In the genomic region with DNA sequence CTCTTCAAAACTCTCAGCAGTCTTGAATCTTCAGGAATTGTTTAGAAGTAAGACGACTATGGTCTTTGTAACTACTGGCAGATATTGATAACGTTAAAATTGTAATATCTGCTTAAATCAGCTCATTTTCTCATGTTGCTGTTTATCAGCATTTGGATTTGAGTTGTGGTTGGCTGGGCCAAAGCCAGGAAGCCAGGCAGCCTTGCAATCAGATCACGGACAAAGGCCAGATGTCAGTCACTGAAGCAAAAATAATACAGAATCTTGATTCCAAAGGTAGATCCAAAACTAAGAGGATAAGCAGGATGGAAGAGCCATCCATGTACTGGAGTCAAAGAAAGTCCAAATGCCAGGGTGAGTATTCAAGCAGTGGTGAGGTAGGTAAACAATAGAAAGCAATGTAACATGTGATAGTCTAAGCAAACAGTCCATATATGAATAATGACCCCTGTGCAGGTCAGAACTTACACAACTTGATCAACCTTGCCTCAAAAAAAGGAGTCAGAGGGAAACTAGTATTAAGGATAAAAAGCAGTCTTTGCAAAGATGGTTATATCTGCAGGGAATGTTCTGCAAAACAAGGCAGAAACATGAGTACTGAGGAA, we compare ENCODE assay signal across 30 cellular contexts.
"Had no signal": no experiment of that assay in that cellular context is flagged by ENCODE, and none has a peak within 500 bp of the region (broad histone marks: within the 10 kb centered on the region; RNA-seq: fewer than 3 reads in every experiment).

No MANE protein-coding gene starts in this region.

- H3K4me1 Mint-ChIP-seq: activated CD4-positive, alpha-beta memory T cell treated with anti-CD3 and anti-CD28 coated beads, Interleukin-2, amount 10 ng/mL, durations not matched to agents 7 days and 5 days; activated CD8-positive, alpha-beta memory T cell treated with anti-CD3 and anti-CD28 coated beads, Interleukin-2, amount 10 ng/mL, durations not matched to agents 7 days and 5 days; activated naive CD4-positive, alpha-beta T cell treated with anti-CD3 and anti-CD28 coated beads, Interleukin-2, amount 10 ng/mL, durations not matched to agents 7 days and 5 days; activated naive CD8-positive, alpha-beta T cell treated with anti-CD3 and anti-CD28 coated beads, Interleukin-2, amount 50 U/mL, for 24 hours had no signal

- H3K4me3 Mint-ChIP-seq: activated CD4-positive, alpha-beta memory T cell treated with anti-CD3 and anti-CD28 coated beads, Interleukin-2, amount 10 ng/mL, durations not matched to agents 7 days and 5 days; activated CD8-positive, alpha-beta memory T cell treated with anti-CD3 and anti-CD28 coated beads, Interleukin-2, amount 10 ng/mL, durations not matched to agents 7 days and 5 days; activated naive CD4-positive, alpha-beta T cell treated with anti-CD3 and anti-CD28 coated beads, Interleukin-2, amount 10 ng/mL, durations not matched to agents 7 days and 5 days; activated naive CD8-positive, alpha-beta T cell; activated naive CD8-positive, alpha-beta T cell treated with anti-CD3 and anti-CD28 coated beads, Interleukin-2, amount 50 U/mL, for 24 hours; IgD-negative memory B cell had no signal

- H3K27ac Mint-ChIP-seq: activated CD4-positive, alpha-beta memory T cell treated with anti-CD3 and anti-CD28 coated beads, Interleukin-2, amount 10 ng/mL, durations not matched to agents 7 days and 5 days; activated CD8-positive, alpha-beta memory T cell treated with anti-CD3 and anti-CD28 coated beads, Interleukin-2, amount 10 ng/mL, durations not matched to agents 7 days and 5 days; activated naive CD4-positive, alpha-beta T cell treated with anti-CD3 and anti-CD28 coated beads, Interleukin-2, amount 10 ng/mL, durations not matched to agents 7 days and 5 days; activated naive CD8-positive, alpha-beta T cell; activated naive CD8-positive, alpha-beta T cell treated with anti-CD3 and anti-CD28 coated beads, Interleukin-2, amount 50 U/mL, for 24 hours; IgD-negative memory B cell had no signal

- H3K9me3 Mint-ChIP-seq: activated naive CD8-positive, alpha-beta T cell treated with anti-CD3 and anti-CD28 coated beads, Interleukin-2, amount 50 U/mL, for 24 hours; IgD-negative memory B cell had no signal

- H3K36me3 Mint-ChIP-seq: activated naive CD8-positive, alpha-beta T cell; IgD-negative memory B cell had no signal

- H3K27me3 ChIP-seq: brain microvascular endothelial cell had no signal

- H3K27me3 Mint-ChIP-seq: activated CD4-positive, alpha-beta memory T cell treated with anti-CD3 and anti-CD28 coated beads, Interleukin-2, amount 10 ng/mL, durations not matched to agents 7 days and 5 days; activated CD8-positive, alpha-beta memory T cell treated with anti-CD3 and anti-CD28 coated beads, Interleukin-2, amount 10 ng/mL, durations not matched to agents 7 days and 5 days; activated naive CD8-positive, alpha-beta T cell; activated naive CD8-positive, alpha-beta T cell treated with anti-CD3 and anti-CD28 coated beads, Interleukin-2, amount 50 U/mL, for 24 hours; IgD-negative memory B cell had no signal

- H3K27ac ChIP-seq: brain microvascular endothelial cell, RWPE1, WERI-Rb-1 had no signal

- DNase-seq: activated CD4-positive, alpha-beta memory T cell treated with anti-CD3 and anti-CD28 coated beads, Interleukin-2, amount 10 ng/mL, durations not matched to agents 7 days and 5 days; activated CD4-positive, alpha-beta T cell treated with anti-CD3 and anti-CD28 coated beads for 1 hour; activated CD4-positive, alpha-beta T cell treated with anti-CD3 and anti-CD28 coated beads for 48 hours; activated CD4-positive, CD25-positive, alpha-beta regulatory T cell; activated CD8-positive, alpha-beta memory T cell treated with anti-CD3 and anti-CD28 coated beads for 24 hours; activated CD8-positive, alpha-beta memory T cell treated with anti-CD3 and anti-CD28 coated beads, Interleukin-2, amount 10 ng/mL, durations not matched to agents 7 days and 5 days; activated CD8-positive, alpha-beta memory T cell treated with anti-CD3 and anti-CD28 coated beads, Interleukin-2, amount 50 U/mL, for 48 hours; activated effector memory CD4-positive, alpha-beta T cell treated with Interleukin-2 at 50 U/mL for 16 hours; activated naive CD4-positive, alpha-beta T cell treated with anti-CD3 and anti-CD28 coated beads, Interleukin-2, amount 10 ng/mL, durations not matched to agents 7 days and 5 days; activated naive CD8-positive, alpha-beta T cell treated with anti-CD3 and anti-CD28 coated beads, Interleukin-2, amount 50 U/mL, for 24 hours; activated T-cell treated with anti-CD3 and anti-CD28 coated beads, Interleukin-2, amount 50 U/mL, for 48 hours; aorta; brain microvascular endothelial cell; central memory CD4-positive, alpha-beta T cell; Karpas-422; KBM-7; NCI-H1436 treated with DMSO at 0.1 percent for 48 hours; NCI-H187; NCI-H2029 treated with DMSO at 0.1 percent for 48 hours; NCI-H2107; NCI-H226; NCI-H446 treated with DMSO at 0.1 percent for 48 hours; NCI-H524 treated with DMSO at 0.1 percent for 48 hours; PC-3; SIG-M5; T1000; WERI-Rb-1 had no signal

- H3K36me3 ChIP-seq: brain microvascular endothelial cell, WERI-Rb-1 had no signal
